1 cellular context compared by ENCODE assay signal in genomic region chr17:82858376-82859126, GRCh38.
TF ChIP-seq lines count a peak whose summit lies in the region.

No MANE protein-coding gene starts in this region.

TF ChIP-seq in HEK293T, 16 proteins besides CTCF, POLR2A, EP300 and RAD21 (continued from another document):
- no peak for TF ChIP-seq HDGF (IDR thresholded peaks at IDR 0.05; ENCODE audit: borderline replicate concordance)
- TF ChIP-seq CTBP1 (IDR thresholded peaks at IDR 0.05; ENCODE audit: borderline replicate concordance): no peak
